ENCODE assay signal across 12 cellular contexts in the genomic region with DNA sequence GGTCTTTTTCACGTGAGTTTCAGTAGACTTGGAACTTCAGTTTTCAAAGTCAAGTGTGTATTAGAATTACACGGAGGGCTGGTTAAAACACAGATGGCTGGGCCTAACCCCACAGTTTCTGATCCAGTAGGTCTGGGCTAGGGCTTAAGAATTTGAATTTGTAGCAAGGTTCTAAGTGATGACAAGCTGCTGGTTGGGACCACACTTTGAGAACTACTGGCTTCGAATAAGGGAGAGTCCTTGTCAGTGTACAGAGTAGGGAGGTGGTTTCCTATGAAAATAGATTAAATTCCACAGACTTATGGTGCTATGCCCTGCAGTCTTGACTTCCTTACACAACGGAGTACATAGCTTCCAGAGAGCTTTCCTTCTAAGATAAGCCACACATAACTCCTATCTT. TPM values are rescaled to one million over a fixed set of nuclear protein-coding genes. Genes with fewer than 3 reads are reported as not detected.
DNase-seq lines count a peak whose midpoint lies in the region; ATAC-seq and TF ChIP-seq lines count a peak whose summit lies in the region.
"Had no signal": no experiment of that assay in that cellular context is flagged by ENCODE, and none has a peak within 500 bp of the region (broad histone marks: within the 10 kb centered on the region; RNA-seq: fewer than 3 reads in every experiment).

No MANE protein-coding gene starts in this region.

- TF ChIP-seq EP300 in SK-N-SH (IDR thresholded peaks at IDR 0.05; ENCODE audit: borderline replicate concordance in 1 of 2, low read depth in 1 of 2, low read length in 1 of 2) (no peak), transverse colon (IDR thresholded peaks at IDR 0.05; ENCODE audit: low read depth) (no peak)

- H3K79me2 ChIP-seq in SK-N-SH (ENCODE audit: insufficient read depth), result peaks cover 28% of the 10 kb centered on the region

- peak overlapping the region; percentile 56 to 93 for H3K27ac ChIP-seq in SK-N-SH (ENCODE audit: low read depth in 2 of 2, low read length in 1 of 2)
- H3K27ac ChIP-seq in neutrophil, result peak overlapping the region; percentile 21
- peak overlapping the region; percentile 97 to 99 (median 97) for H3K27ac ChIP-seq in transverse colon
- no peak overlapping the region for H3K27ac ChIP-seq in CD8-positive, alpha-beta T cell (ENCODE audit: low read depth, low read length)
- H3K27ac ChIP-seq: SJSA1 had no signal

- no peak for TF ChIP-seq CTCF in SK-N-SH (IDR thresholded peaks at IDR 0.05)
- no peak for TF ChIP-seq CTCF in fibroblast of the aortic adventitia (IDR thresholded peaks at IDR 0.05; ENCODE audit: insufficient read depth, low read length)
- no peak for TF ChIP-seq CTCF in neutrophil (IDR thresholded peaks at IDR 0.05)
- no peak for TF ChIP-seq CTCF in transverse colon (IDR thresholded peaks at IDR 0.05)
- TF ChIP-seq CTCF in CD8-positive, alpha-beta T cell (IDR thresholded peaks at IDR 0.05), result no peak

- CTCF ChIA-PET in SK-N-SH (lab: Yijun Ruan, JAX), result interaction anchor here (0.7 to 10.5 kb wide), 17 partner anchors 9 to 200 kb away, joined by 3 to 188 read pairs (median 4); partner anchors contain the start of gene HS1BP3
- CTCF ChIA-PET in CD8-positive, alpha-beta T cell (lab: Charles Lee), result no interaction called here

- peaks cover 18% of the 10 kb centered on the region for H3F3A ChIP-seq in SK-N-SH (replicated peaks; ENCODE audit: insufficient read depth)

- H3K4me3 ChIP-seq in SK-N-SH (ENCODE audit: low read depth in 2 of 2, low read length in 1 of 2), result no peak overlapping the region
- no peak overlapping the region for H3K4me3 ChIP-seq in fibroblast of the aortic adventitia (ENCODE audit: low read depth, low read length)
- no peak overlapping the region for H3K4me3 ChIP-seq in neutrophil (ENCODE audit: low read depth in 1 of 2, low read length in 1 of 2)
- no peak overlapping the region for H3K4me3 ChIP-seq in transverse colon
- H3K4me3 ChIP-seq in CD8-positive, alpha-beta T cell (ENCODE audit: low read depth, low read length), result no peak overlapping the region
- H3K4me3 ChIP-seq: SJSA1 had no signal

- H3K9ac ChIP-seq in SK-N-SH, result no peak overlapping the region

- no peak for DNase-seq in SK-N-SH
- DNase-seq in fibroblast of the aortic adventitia (ENCODE audit: low read depth), result peak; percentile 62
- no peak for DNase-seq in transverse colon
- DNase-seq in CD8-positive, alpha-beta T cell, result no peak
- DNase-seq in NCI-H1105 (lab: John Stamatoyannopoulos, UW), result no peak
- no peak for DNase-seq in NCI-H1436 (lab: John Stamatoyannopoulos, UW)
- DNase-seq: activated gamma-delta T cell, DMS53, NCI-H748 treated with DMSO at 0.1 percent for 48 hours had no signal

- peaks cover 29% of the 10 kb centered on the region for H3K27me3 Mint-ChIP-seq in CD8-positive, alpha-beta T cell (ENCODE audit: low read depth)

- peaks cover 13% of the 10 kb centered on the region for H3K4me1 Mint-ChIP-seq in CD8-positive, alpha-beta T cell (ENCODE audit: low read depth)

- H3K9me2 ChIP-seq in SK-N-SH, result no peaks in the 10 kb centered on the region

- H3K36me3 Mint-ChIP-seq in CD8-positive, alpha-beta T cell, result peaks cover 2% of the 10 kb centered on the region

- H3K9me3 ChIP-seq in SK-N-SH (no peaks in the 10 kb centered on the region), neutrophil (no peaks in the 10 kb centered on the region), transverse colon (no peaks in the 10 kb centered on the region)
- H3K9me3 ChIP-seq in CD8-positive, alpha-beta T cell (ENCODE audit: low read length), result no peaks in the 10 kb centered on the region
- H3K9me3 ChIP-seq: SJSA1 had no signal

- H3K36me3 ChIP-seq in SK-N-SH (replicated peaks in 1 of 2; ENCODE audit: control insufficient read depth in 1 of 2, insufficient read depth in 2 of 2, low read length in 1 of 2), result peaks cover 5 to 7% of the 10 kb centered on the region in 2 experiments
- peaks cover 22% of the 10 kb centered on the region for H3K36me3 ChIP-seq in neutrophil
- H3K36me3 ChIP-seq in transverse colon, result peaks cover 0 to 10% (median 0%) of the 10 kb centered on the region in 4 donors
- H3K36me3 ChIP-seq in CD8-positive, alpha-beta T cell (ENCODE audit: insufficient read depth, low read length), result no peaks in the 10 kb centered on the region

- no peak overlapping the region for H2AFZ ChIP-seq in SK-N-SH (ENCODE audit: low read depth)

- no peaks in the 10 kb centered on the region for H3K9me3 Mint-ChIP-seq in CD8-positive, alpha-beta T cell

- H3K27ac Mint-ChIP-seq in CD8-positive, alpha-beta T cell, result no peak overlapping the region

- H3K27me3 ChIP-seq in SK-N-SH (ENCODE audit: insufficient read depth), result no peaks in the 10 kb centered on the region
- H3K27me3 ChIP-seq in neutrophil, result peaks cover 43% of the 10 kb centered on the region
- H3K27me3 ChIP-seq in transverse colon, result no peaks in the 10 kb centered on the region
- H3K27me3 ChIP-seq in CD8-positive, alpha-beta T cell (ENCODE audit: insufficient read depth, low read length), result no peaks in the 10 kb centered on the region

- POLR2A ChIA-PET in SK-N-SH (lab: Yijun Ruan, JAX), result interaction anchor here (1.4 kb wide), 1 partner anchor 162 kb away, joined by 4 read pairs; no protein-coding TSS in a partner anchor
- POLR2A ChIA-PET in CD8-positive, alpha-beta T cell (lab: Charles Lee), result interaction anchor here (0.6 to 1.2 kb wide), 3 partner anchors 25 to 404 kb away, joined by 3 read pairs; no protein-coding TSS in a partner anchor

- no peak overlapping the region for H3K4me3 Mint-ChIP-seq in CD8-positive, alpha-beta T cell

- intact Hi-C loops in transverse colon (cut with DNase I; ENCODE audit: low total_unique reads), result no loop called here
- intact Hi-C loops in CD8-positive, alpha-beta T cell (cut with DNase I, micrococcal nuclease), result no loop called here

- no peak for ATAC-seq in SK-N-SH treated with all-trans-retinoic acid at 6 μM for 48 hours
- ATAC-seq in CD8-positive, alpha-beta T cell, result no peak

- no peak for TF ChIP-seq RAD21 in SK-N-SH (IDR thresholded peaks at IDR 0.05; ENCODE audit: low read length)

- H3K4me1 ChIP-seq in SK-N-SH (ENCODE audit: control insufficient read depth in 1 of 2, insufficient read depth in 2 of 2, low read depth in 1 of 2, low read length in 1 of 2), result peaks cover 23 to 43% of the 10 kb centered on the region in 2 experiments
- H3K4me1 ChIP-seq in neutrophil (ENCODE audit: control insufficient read depth in 1 of 2, insufficient read depth in 1 of 2, low read depth in 1 of 2, low read length in 1 of 2), result peaks cover 17 to 24% of the 10 kb centered on the region in 2 experiments
- H3K4me1 ChIP-seq in transverse colon, result peaks cover 4 to 41% (median 18%) of the 10 kb centered on the region in 4 donors
- peaks cover 13% of the 10 kb centered on the region for H3K4me1 ChIP-seq in CD8-positive, alpha-beta T cell (ENCODE audit: insufficient read depth, low read length)

- 84% methylated on average over 4 of the region's 4 CpGs for WGBS in SK-N-SH (ENCODE audit: low lambda C conversion rate)
- 58% methylated on average over 4 of the region's 4 CpGs for whole genome bisulfite sequencing in transverse colon (ENCODE audit: low coverage in 1 of 2), 2 donors

- H4K20me1 ChIP-seq in SK-N-SH (ENCODE audit: insufficient read depth), result peaks cover 33% of the 10 kb centered on the region

- in situ Hi-C loops in transverse colon (cut with MboI; ENCODE audit: low pct_ligation_motif_present in 1 of 4, low pct_unique_long_range_greater_than_20kb in 1 of 4, low sequenced_read_pairs in 3 of 4), result no loop called here

- TF ChIP-seq POLR2A in transverse colon (IDR thresholded peaks at IDR 0.05), result no peak

- no peak overlapping the region for H3K4me2 ChIP-seq in SK-N-SH

TF ChIP-seq in SK-N-SH, 30 proteins besides CTCF, POLR2A, EP300 and RAD21:
- TF ChIP-seq FOXJ3 (CRISPR knock-in tag; IDR thresholded peaks at IDR 0.05) (no peak), GABPA (IDR thresholded peaks at IDR 0.05; ENCODE audit: low read depth) (no peak), RXRA (IDR thresholded peaks at IDR 0.05; ENCODE audit: borderline replicate concordance, low read depth) (no peak), POLR2AphosphoS5 (IDR thresholded peaks at IDR 0.05; ENCODE audit: low read depth, low read length) (no peak)

TF ChIP-seq in SK-N-SH treated with all-trans-retinoic acid at 6 μM for 48 hours, 23 proteins besides CTCF, POLR2A, EP300 and RAD21 (continues in another document):
- TF ChIP-seq SNAI2 (CRISPR knock-in tag; IDR thresholded peaks at IDR 0.05), result no peak
- TF ChIP-seq ZNF70 (CRISPR knock-in tag; IDR thresholded peaks at IDR 0.05), result no peak
- no peak for TF ChIP-seq OSR1 (CRISPR knock-in tag; IDR thresholded peaks at IDR 0.05)
- no peak for TF ChIP-seq TCF4 (CRISPR knock-in tag; IDR thresholded peaks at IDR 0.05; ENCODE audit: borderline replicate concordance)
- no peak for TF ChIP-seq GLIS3 (CRISPR knock-in tag; IDR thresholded peaks at IDR 0.05)
- no peak for TF ChIP-seq ZFP3 (CRISPR knock-in tag; IDR thresholded peaks at IDR 0.05)
- TF ChIP-seq BACH2 (CRISPR knock-in tag; IDR thresholded peaks at IDR 0.05; ENCODE audit: borderline replicate concordance), result no peak
- no peak for TF ChIP-seq ISL1 (CRISPR knock-in tag; IDR thresholded peaks at IDR 0.05)
- TF ChIP-seq PPARA (CRISPR knock-in tag; IDR thresholded peaks at IDR 0.05; ENCODE audit: borderline replicate concordance), result no peak
- TF ChIP-seq, protein P1, sequence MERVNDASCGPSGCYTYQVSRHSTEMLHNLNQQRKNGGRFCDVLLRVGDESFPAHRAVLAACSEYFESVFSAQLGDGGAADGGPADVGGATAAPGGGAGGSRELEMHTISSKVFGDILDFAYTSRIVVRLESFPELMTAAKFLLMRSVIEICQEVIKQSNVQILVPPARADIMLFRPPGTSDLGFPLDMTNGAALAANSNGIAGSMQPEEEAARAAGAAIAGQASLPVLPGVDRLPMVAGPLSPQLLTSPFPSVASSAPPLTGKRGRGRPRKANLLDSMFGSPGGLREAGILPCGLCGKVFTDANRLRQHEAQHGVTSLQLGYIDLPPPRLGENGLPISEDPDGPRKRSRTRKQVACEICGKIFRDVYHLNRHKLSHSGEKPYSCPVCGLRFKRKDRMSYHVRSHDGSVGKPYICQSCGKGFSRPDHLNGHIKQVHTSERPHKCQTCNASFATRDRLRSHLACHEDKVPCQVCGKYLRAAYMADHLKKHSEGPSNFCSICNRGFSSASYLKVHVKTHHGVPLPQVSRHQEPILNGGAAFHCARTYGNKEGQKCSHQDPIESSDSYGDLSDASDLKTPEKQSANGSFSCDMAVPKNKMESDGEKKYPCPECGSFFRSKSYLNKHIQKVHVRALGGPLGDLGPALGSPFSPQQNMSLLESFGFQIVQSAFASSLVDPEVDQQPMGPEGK (CRISPR knock-in tag; IDR thresholded peaks at IDR 0.05; ENCODE audit: borderline replicate concordance), result no peak

RNA-seq across cellular contexts. Expression of gene RHOB, which starts 4.5 kb away (rescaled TPM):
- 43.5 and 50.3 TPM in 2 replicates for polyA plus RNA-seq in SK-N-SH (2012; rRNA removed)
- 34.4 and 40.5 TPM in 2 replicates for polyA plus RNA-seq in SK-N-SH (2012; cell fraction: cytosol; rRNA removed)
- polyA plus RNA-seq in SK-N-SH (2012; cell fraction: nucleus; rRNA removed), result 63.2 and 74.9 TPM in 2 replicates
- total RNA-seq in fibroblast of the aortic adventitia (ENCODE audit: low replicate concordance) (40.5 and 82.0 TPM in 2 replicates), transverse colon (100 to 1,000 TPM; 360 to 732 (median 532) TPM)
- 10 to 100 TPM; 24.0 to 24.7 TPM for total RNA-seq in CD8-positive, alpha-beta T cell
